13 cellular contexts compared by ENCODE assay signal in genomic region chr1:116827607-116828125, GRCh38.
A peak's percentile ranks its signal among the peaks of the same experiment; 100 is the strongest.
DNase-seq lines count a peak whose midpoint lies in the region; ATAC-seq, FAIRE-seq and TF ChIP-seq lines count a peak whose summit lies in the region.
"Had no signal": no experiment of that assay in that cellular context is flagged by ENCODE, and none has a peak within 500 bp of the region (broad histone marks: within the 10 kb centered on the region; RNA-seq: fewer than 3 reads in every experiment).

No MANE protein-coding gene starts in this region.

- peak overlapping the region; percentile 21 for H3K27ac Mint-ChIP-seq in CD8-positive, alpha-beta T cell
- H3K27ac Mint-ChIP-seq in activated CD4-positive, alpha-beta memory T cell treated with anti-CD3 and anti-CD28 coated beads, Interleukin-2, amount 10 ng/mL, durations not matched to agents 7 days and 5 days: peak overlapping the region; percentile 96

- no peaks in the 10 kb centered on the region for H3K36me3 ChIP-seq in CD8-positive, alpha-beta T cell (ENCODE audit: insufficient read depth, low read length)
- no peaks in the 10 kb centered on the region for H3K36me3 ChIP-seq in keratinocyte (ENCODE audit: control insufficient read depth in 2 of 2, extremely low read depth in 1 of 2, insufficient read depth in 2 of 2, low read length in 2 of 2)
- H3K36me3 ChIP-seq: esophagus muscularis mucosa, neural progenitor cell had no signal

- H2AFZ ChIP-seq in keratinocyte (ENCODE audit: control insufficient read depth, low read length): peak overlapping the region; percentile 95
- H2AFZ ChIP-seq: neural progenitor cell had no signal

- H4K20me1 ChIP-seq in keratinocyte (ENCODE audit: control insufficient read depth, extremely low read depth, insufficient read depth, low read length): no peaks in the 10 kb centered on the region

- H3K27me3 ChIP-seq in CD8-positive, alpha-beta T cell (ENCODE audit: insufficient read depth, low read length): no peaks in the 10 kb centered on the region
- no peaks in the 10 kb centered on the region for H3K27me3 ChIP-seq in keratinocyte (ENCODE audit: control insufficient read depth, extremely low read depth, insufficient read depth, low read length)
- H3K27me3 ChIP-seq: esophagus muscularis mucosa, neural progenitor cell had no signal

- no peak for ATAC-seq in CD8-positive, alpha-beta T cell
- peak; percentile 17 for ATAC-seq in GM18907 (IDR thresholded peaks at IDR 0.05; ENCODE audit: unreplicated experiment)
- ATAC-seq in HG02678 (IDR thresholded peaks at IDR 0.05; ENCODE audit: unreplicated experiment): no peak
- no peak for ATAC-seq in left cardiac atrium
- ATAC-seq: sciatic nerve had no signal

- H3K27ac ChIP-seq in CD8-positive, alpha-beta T cell (ENCODE audit: low read depth, low read length): no peak overlapping the region
- H3K27ac ChIP-seq in keratinocyte (ENCODE audit: control insufficient read depth, insufficient read depth, low read length): peak overlapping the region; percentile 15
- H3K27ac ChIP-seq: esophagus muscularis mucosa, neural progenitor cell had no signal

- DNase-seq in CD8-positive, alpha-beta T cell: no peak
- DNase-seq in activated CD4-positive, alpha-beta memory T cell treated with anti-CD3 and anti-CD28 coated beads, Interleukin-2, amount 10 ng/mL, durations not matched to agents 7 days and 5 days: no peak
- no peak for DNase-seq in keratinocyte (ENCODE audit: low read depth, low spot score)
- no peak for DNase-seq in cortex of kidney (lab: John Stamatoyannopoulos, UW)
- DNase-seq in left cardiac atrium: no peak
- DNase-seq: NCI-H1092 treated with DMSO at 0.1 percent for 48 hours had no signal

- POLR2A ChIA-PET in CD8-positive, alpha-beta T cell (lab: Charles Lee): no interaction called here
- POLR2A ChIA-PET in activated CD4-positive, alpha-beta memory T cell treated with anti-CD3 and anti-CD28 coated beads, Interleukin-2, amount 10 ng/mL, durations not matched to agents 7 days and 5 days (lab: Charles Lee): interaction anchor here (0.9 to 3.8 kb wide), 18 partner anchors 10 to 301 kb away, joined by 3 to 22 read pairs (median 6); partner anchors contain the start of gene TTF2

- H3K9me3 ChIP-seq in CD8-positive, alpha-beta T cell (ENCODE audit: low read length): no peaks in the 10 kb centered on the region
- no peaks in the 10 kb centered on the region for H3K9me3 ChIP-seq in keratinocyte (ENCODE audit: control insufficient read depth, low read depth, low read length)
- H3K9me3 ChIP-seq: esophagus muscularis mucosa had no signal

- no peak overlapping the region for H3K4me3 Mint-ChIP-seq in CD8-positive, alpha-beta T cell
- peak overlapping the region; percentile 58 for H3K4me3 Mint-ChIP-seq in activated CD4-positive, alpha-beta memory T cell treated with anti-CD3 and anti-CD28 coated beads, Interleukin-2, amount 10 ng/mL, durations not matched to agents 7 days and 5 days
- H3K4me3 Mint-ChIP-seq: CD14-positive monocyte, neural progenitor cell had no signal

- no peaks in the 10 kb centered on the region for H3K27me3 Mint-ChIP-seq in CD8-positive, alpha-beta T cell (ENCODE audit: low read depth)
- H3K27me3 Mint-ChIP-seq in activated CD4-positive, alpha-beta memory T cell treated with anti-CD3 and anti-CD28 coated beads, Interleukin-2, amount 10 ng/mL, durations not matched to agents 7 days and 5 days: no peaks in the 10 kb centered on the region

- no peak for FAIRE-seq in keratinocyte (lab: Jason Lieb, UNC)
- FAIRE-seq: colon had no signal

- H3K9me1 ChIP-seq in keratinocyte (ENCODE audit: control insufficient read depth, extremely low read depth, insufficient read depth, low read length): no peaks in the 10 kb centered on the region

- H3K9ac ChIP-seq in keratinocyte (ENCODE audit: control insufficient read depth, extremely low read depth, insufficient read depth, low read length): no peak overlapping the region
- H3K9ac ChIP-seq: neural progenitor cell had no signal

- no peaks in the 10 kb centered on the region for H3K36me3 Mint-ChIP-seq in CD8-positive, alpha-beta T cell
- H3K36me3 Mint-ChIP-seq in activated CD4-positive, alpha-beta memory T cell treated with anti-CD3 and anti-CD28 coated beads, Interleukin-2, amount 10 ng/mL, durations not matched to agents 7 days and 5 days (ENCODE audit: low read depth): peaks cover 13% of the 10 kb centered on the region
- H3K36me3 Mint-ChIP-seq: CD14-positive monocyte had no signal

- H3K4me3 ChIP-seq in CD8-positive, alpha-beta T cell (ENCODE audit: low read depth, low read length): no peak overlapping the region
- H3K4me3 ChIP-seq in keratinocyte (ENCODE audit: control insufficient read depth in 2 of 3, extremely low read depth in 1 of 3, insufficient read depth in 2 of 3, low read depth in 1 of 3, low read length in 3 of 3): no peak overlapping the region
- H3K4me3 ChIP-seq: esophagus muscularis mucosa, neural progenitor cell had no signal

- H3K4me1 ChIP-seq in CD8-positive, alpha-beta T cell (ENCODE audit: insufficient read depth, low read length): peaks cover 4% of the 10 kb centered on the region
- peaks cover 8% of the 10 kb centered on the region for H3K4me1 ChIP-seq in keratinocyte (ENCODE audit: control insufficient read depth, extremely low read depth, insufficient read depth, low read length)

- dilution Hi-C loops in keratinocyte (cut with MboI; ENCODE audit: extremely low pct_ligation_motif_present, low sequenced_read_pairs): no loop called here

- no peak for TF ChIP-seq CTCF in CD8-positive, alpha-beta T cell (IDR thresholded peaks at IDR 0.05)
- no peak for TF ChIP-seq CTCF in keratinocyte (optimal IDR thresholded peaks at IDR 0.05 in 1 of 3, IDR thresholded peaks at IDR 0.05 in 1 of 3, conservative IDR thresholded peaks at IDR 0.05 in 1 of 3; ENCODE audit: extremely low read depth in 1 of 3, insufficient read depth in 2 of 3, low read length in 3 of 3)

- intact Hi-C loops in CD8-positive, alpha-beta T cell (cut with DNase I, micrococcal nuclease): no loop called here
- intact Hi-C loops in left cardiac atrium (cut with DNase I): no loop called here

- peaks cover 2% of the 10 kb centered on the region for H3K9me3 Mint-ChIP-seq in CD8-positive, alpha-beta T cell
- H3K9me3 Mint-ChIP-seq in activated CD4-positive, alpha-beta memory T cell treated with anti-CD3 and anti-CD28 coated beads, Interleukin-2, amount 10 ng/mL, durations not matched to agents 7 days and 5 days: peaks cover 7% of the 10 kb centered on the region

- CTCF ChIA-PET in CD8-positive, alpha-beta T cell (lab: Charles Lee): interaction anchor here (1.0 to 4.0 kb wide), 6 partner anchors 10 to 232 kb away, joined by 3 to 15 read pairs (median 6); partner anchors contain the start of gene TTF2
- CTCF ChIA-PET in activated CD4-positive, alpha-beta memory T cell treated with anti-CD3 and anti-CD28 coated beads, Interleukin-2, amount 10 ng/mL, durations not matched to agents 7 days and 5 days (lab: Charles Lee): interaction anchor here (0.6 to 3.5 kb wide), 13 partner anchors 10 to 232 kb away, joined by 3 to 17 read pairs (median 4); partner anchors contain the start of gene TTF2

- H3K4me1 Mint-ChIP-seq in CD8-positive, alpha-beta T cell (ENCODE audit: low read depth): peaks cover 13% of the 10 kb centered on the region
- peaks cover 57% of the 10 kb centered on the region for H3K4me1 Mint-ChIP-seq in activated CD4-positive, alpha-beta memory T cell treated with anti-CD3 and anti-CD28 coated beads, Interleukin-2, amount 10 ng/mL, durations not matched to agents 7 days and 5 days

- H3K4me2 ChIP-seq in keratinocyte (ENCODE audit: control insufficient read depth, extremely low read depth, insufficient read depth, low read depth, low read length): no peak overlapping the region
- H3K4me2 ChIP-seq: neural progenitor cell had no signal

- no peaks in the 10 kb centered on the region for H3K79me2 ChIP-seq in keratinocyte (ENCODE audit: control insufficient read depth, insufficient read depth, low read length)
